20 cellular contexts compared by ENCODE assay signal in genomic region chr2:145939949-145940348, GRCh38.
DNase-seq lines count a peak whose midpoint lies in the region; ATAC-seq, FAIRE-seq and TF ChIP-seq lines count a peak whose summit lies in the region.
"Had no signal": no experiment of that assay in that cellular context is flagged by ENCODE, and none has a peak within 500 bp of the region (broad histone marks: within the 10 kb centered on the region; RNA-seq: fewer than 3 reads in every experiment).

No MANE protein-coding gene starts in this region.

- TF ChIP-seq CTCF in A549 (IDR thresholded peaks at IDR 0.05) (no peak), bronchial epithelial cell (IDR thresholded peaks at IDR 0.05; ENCODE audit: insufficient read depth, low read length, severe bottlenecking) (no peak), keratinocyte (optimal IDR thresholded peaks at IDR 0.05 in 1 of 3, IDR thresholded peaks at IDR 0.05 in 1 of 3, conservative IDR thresholded peaks at IDR 0.05 in 1 of 3; ENCODE audit: extremely low read depth in 1 of 3, insufficient read depth in 2 of 3, low read length in 3 of 3) (no peak), brain microvascular endothelial cell (IDR thresholded peaks at IDR 0.05; ENCODE audit: low read depth, low read length, missing control alignments) (no peak)

- in situ Hi-C loops in brain microvascular endothelial cell (cut with HindIII; ENCODE audit: low pct_ligation_motif_present, low sequenced_read_pairs): no loop called here

- no peak for TF ChIP-seq RAD21 in A549 (conservative IDR thresholded peaks at IDR 0.05 in 1 of 2, IDR thresholded peaks at IDR 0.05 in 1 of 2)

- DNase-seq in A549 (ENCODE audit: low read depth in 1 of 2, low spot score in 1 of 2) (no peak), NCI-H69 (lab: John Stamatoyannopoulos, UW) (peak; percentile 1), bronchial epithelial cell (ENCODE audit: low read depth) (peak; percentile 89), keratinocyte (ENCODE audit: low read depth, low spot score) (no peak), NCI-H146 treated with DMSO at 0.1 percent for 48 hours (lab: John Stamatoyannopoulos, UW; ENCODE audit: unreplicated experiment) (no peak), NCI-H2029 (lab: John Stamatoyannopoulos, UW) (no peak), brain microvascular endothelial cell (no peak)
- DNase-seq: Calu3; CD8-positive, alpha-beta T cell; DMS53; EL; GM23248; HCEC 1CT; NCI-H2029 treated with DMSO at 0.1 percent for 48 hours; NCI-H2171; NCI-H446 treated with DMSO at 0.1 percent for 48 hours; NCI-H774 had no signal

- ATAC-seq in A549: no peak
- ATAC-seq: CD8-positive, alpha-beta T cell had no signal

- 53% methylated on average over 1 of the region's 1 CpG for WGBS in A549 (ENCODE audit: missing lambda C conversion rate)

- H3K27ac ChIP-seq in A549 (no peak overlapping the region), keratinocyte (ENCODE audit: control insufficient read depth, insufficient read depth, low read length) (no peak overlapping the region), brain microvascular endothelial cell (no peak overlapping the region)
- H3K27ac ChIP-seq: BLaER1 treated with 17β-estradiol and CSF1 and Interleukin-3, amounts not matched to agents 10 nM and 100 nM; GM23248 had no signal

- H3K36me3 ChIP-seq in bronchial epithelial cell (ENCODE audit: control insufficient read depth, insufficient read depth, low read length) (no peaks in the 10 kb centered on the region), keratinocyte (ENCODE audit: control insufficient read depth in 2 of 2, extremely low read depth in 1 of 2, insufficient read depth in 2 of 2, low read length in 2 of 2) (no peaks in the 10 kb centered on the region), brain microvascular endothelial cell (replicated peaks) (no peaks in the 10 kb centered on the region)
- H3K36me3 ChIP-seq: BLaER1 treated with 17β-estradiol and CSF1 and Interleukin-3, amounts not matched to agents 10 nM and 100 nM had no signal

- dilution Hi-C loops in keratinocyte (cut with MboI; ENCODE audit: extremely low pct_ligation_motif_present, low sequenced_read_pairs): no loop called here

- no peak overlapping the region for H3K9ac ChIP-seq in keratinocyte (ENCODE audit: control insufficient read depth, extremely low read depth, insufficient read depth, low read length)
- H3K9ac ChIP-seq: BLaER1 treated with 17β-estradiol and CSF1 and Interleukin-3, amounts not matched to agents 10 nM and 100 nM; GM23248 had no signal

- FAIRE-seq in A549 (lab: Jason Lieb, UNC) (no peak), bronchial epithelial cell (lab: Jason Lieb, UNC) (no peak), keratinocyte (lab: Jason Lieb, UNC) (no peak)
- FAIRE-seq: GM12892, GM18507 had no signal

- POLR2A ChIA-PET in A549 (lab: Yijun Ruan, JAX): no interaction called here

- H3K4me1 ChIP-seq in A549: no peaks in the 10 kb centered on the region
- H3K4me1 ChIP-seq in keratinocyte (ENCODE audit: control insufficient read depth, extremely low read depth, insufficient read depth, low read length): peaks cover 3% of the 10 kb centered on the region
- H3K4me1 ChIP-seq: BLaER1 treated with 17β-estradiol and CSF1 and Interleukin-3, amounts not matched to agents 10 nM and 100 nM had no signal

- no peaks in the 10 kb centered on the region for H3K9me1 ChIP-seq in keratinocyte (ENCODE audit: control insufficient read depth, extremely low read depth, insufficient read depth, low read length)

- H3K4me3 ChIP-seq in A549 (no peak overlapping the region), bronchial epithelial cell (ENCODE audit: low read depth, low read length) (no peak overlapping the region), keratinocyte (ENCODE audit: control insufficient read depth in 2 of 3, extremely low read depth in 1 of 3, insufficient read depth in 2 of 3, low read depth in 1 of 3, low read length in 3 of 3) (no peak overlapping the region), brain microvascular endothelial cell (ENCODE audit: low read depth, low read length) (no peak overlapping the region)
- H3K4me3 ChIP-seq: BLaER1 treated with 17β-estradiol and CSF1 and Interleukin-3, amounts not matched to agents 10 nM and 100 nM; GM23248 had no signal

- H3K27me3 ChIP-seq in bronchial epithelial cell (ENCODE audit: control insufficient read depth, insufficient read depth, low read length) (no peaks in the 10 kb centered on the region), keratinocyte (ENCODE audit: control insufficient read depth, extremely low read depth, insufficient read depth, low read length) (no peaks in the 10 kb centered on the region), brain microvascular endothelial cell (replicated peaks) (no peaks in the 10 kb centered on the region)
- H3K27me3 ChIP-seq: BLaER1 treated with 17β-estradiol and CSF1 and Interleukin-3, amounts not matched to agents 10 nM and 100 nM had no signal

- no peak for TF ChIP-seq EP300 in A549 (IDR thresholded peaks at IDR 0.05)

- H3K9me3 ChIP-seq in A549: no peaks in the 10 kb centered on the region; the same call in 2 of the 3 replicates
- no peaks in the 10 kb centered on the region for H3K9me3 ChIP-seq in keratinocyte (ENCODE audit: control insufficient read depth, low read depth, low read length)

- TF ChIP-seq POLR2A in A549 (IDR thresholded peaks at IDR 0.05; ENCODE audit: low read length): no peak

- H2AFZ ChIP-seq in keratinocyte (ENCODE audit: control insufficient read depth, low read length): peak overlapping the region; percentile 35
- H2AFZ ChIP-seq: GM23248 had no signal

- H3K4me2 ChIP-seq in A549 (no peak overlapping the region), keratinocyte (ENCODE audit: control insufficient read depth, extremely low read depth, insufficient read depth, low read depth, low read length) (peak overlapping the region; percentile 26)
- H3K4me2 ChIP-seq: BLaER1 treated with 17β-estradiol and CSF1 and Interleukin-3, amounts not matched to agents 10 nM and 100 nM had no signal

- no peaks in the 10 kb centered on the region for H4K20me1 ChIP-seq in keratinocyte (ENCODE audit: control insufficient read depth, extremely low read depth, insufficient read depth, low read length)
- H4K20me1 ChIP-seq: BLaER1 treated with 17β-estradiol and CSF1 and Interleukin-3, amounts not matched to agents 10 nM and 100 nM had no signal

- CTCF ChIA-PET in A549 (lab: Yijun Ruan, JAX): no interaction called here

- no peaks in the 10 kb centered on the region for H3K79me2 ChIP-seq in keratinocyte (ENCODE audit: control insufficient read depth, insufficient read depth, low read length)

TF ChIP-seq in A549, 52 proteins besides CTCF, POLR2A, EP300 and RAD21:
- TF ChIP-seq MAX (IDR thresholded peaks at IDR 0.05): no peak
- peak; percentile 53 for TF ChIP-seq MAFK (IDR thresholded peaks at IDR 0.05; ENCODE audit: partially characterized antibody)

Comparison
In these comparisons a context has a peak if more than half of its experiments do, and no peak if none do; other contexts are left out.
1. DNase-seq: peak in NCI-H69 (single experiment) and bronchial epithelial cell (single experiment); none in A549 (0 of 2), keratinocyte (single experiment), NCI-H146 treated with DMSO at 0.1 percent for 48 hours (single experiment), NCI-H2029 (single experiment) and brain microvascular endothelial cell (single experiment).